24 cellular contexts compared by ENCODE assay signal in genomic region chr2:66318009-66318561, GRCh38.
"Had no signal": no experiment of that assay in that cellular context is flagged by ENCODE, and none has a peak within 500 bp of the region (broad histone marks: within the 10 kb centered on the region; RNA-seq: fewer than 3 reads in every experiment).

No MANE protein-coding gene starts in this region.

- H3K4me1 Mint-ChIP-seq: memory B cell; naive B cell; stimulated activated naive B cell treated with anti-CD40 and anti-IgM and Interleukin-4, amounts not matched to agents 10 μg/mL and 1 μg/mL and 100 μg/mL, for 72 hours; stimulated activated naive CD8-positive, alpha-beta T cell treated with anti-CD3 and anti-CD28 coated beads, Interleukin-15, amount 100 ng/mL, for 72 hours had no signal

- H3K27ac ChIP-seq: epithelial cell of prostate, esophagus muscularis mucosa, gastroesophageal sphincter, left ventricle myocardium inferior, lower lobe of right lung, ovary, right atrium auricular region, sigmoid colon, skin epidermis, testis, tibial nerve had no signal

- H3K9me3 Mint-ChIP-seq: dendritic cell treated with granulocyte-macrophage colony-stimulating factor and Interleukin-4, amounts not matched to agents 40 ng/mL and 50 ng/mL, for 4 days; memory B cell had no signal

- H3K27ac Mint-ChIP-seq: dendritic cell treated with granulocyte-macrophage colony-stimulating factor and Interleukin-4, amounts not matched to agents 40 ng/mL and 50 ng/mL, for 4 days; effector memory CD8-positive, alpha-beta T cell; memory B cell; nephron; stimulated activated naive B cell treated with anti-CD40 and anti-IgM and Interleukin-4, amounts not matched to agents 10 μg/mL and 1 μg/mL and 100 μg/mL, for 72 hours had no signal

- H3K36me3 Mint-ChIP-seq: memory B cell; naive B cell; stimulated activated naive B cell treated with anti-CD40 and anti-IgM and Interleukin-4, amounts not matched to agents 10 μg/mL and 1 μg/mL and 100 μg/mL, for 72 hours had no signal

- H3K9me3 ChIP-seq: gastroesophageal sphincter, lower lobe of right lung, ovary, sigmoid colon, testis had no signal

- ATAC-seq: effector memory CD8-positive, alpha-beta T cell; gastroesophageal sphincter; left cardiac atrium; lower lobe of right lung; stimulated activated naive B cell treated with anti-CD40 and anti-IgM and Interleukin-4, amounts not matched to agents 10 μg/mL and 1 μg/mL and 100 μg/mL, for 72 hours; stimulated activated naive CD8-positive, alpha-beta T cell treated with anti-CD3 and anti-CD28 coated beads, Interleukin-15, amount 100 ng/mL, for 72 hours had no signal

- H3K4me1 ChIP-seq: esophagus muscularis mucosa, gastroesophageal sphincter, left ventricle myocardium inferior, lower lobe of right lung, right atrium auricular region, sigmoid colon, testis, tibial nerve had no signal

- FAIRE-seq: colon, kidney had no signal

- H3K4me3 Mint-ChIP-seq: dendritic cell treated with granulocyte-macrophage colony-stimulating factor and Interleukin-4, amounts not matched to agents 40 ng/mL and 50 ng/mL, for 4 days; effector memory CD8-positive, alpha-beta T cell; memory B cell; naive B cell; nephron; stimulated activated naive B cell treated with anti-CD40 and anti-IgM and Interleukin-4, amounts not matched to agents 10 μg/mL and 1 μg/mL and 100 μg/mL, for 72 hours; stimulated activated naive CD8-positive, alpha-beta T cell treated with anti-CD3 and anti-CD28 coated beads, Interleukin-15, amount 100 ng/mL, for 72 hours had no signal

- DNase-seq: effector memory CD8-positive, alpha-beta T cell; kidney; left cardiac atrium; left ventricle myocardium inferior; lower lobe of right lung; naive B cell; nucleus accumbens; ovary; sigmoid colon; stimulated activated CD4-positive, alpha-beta T cell treated with anti-CD3 and anti-CD28 coated beads, Interleukin-2, amount 100 ng/mL, for 24 hours; stimulated activated CD4-positive, alpha-beta T cell treated with anti-CD3 and anti-CD28 coated beads, Interleukin-4, amount 100 ng/mL, for 4 hours; stimulated activated naive B cell treated with anti-CD40 and anti-IgM and Interleukin-4, amounts not matched to agents 10 μg/mL and 1 μg/mL and 100 μg/mL, for 72 hours; stimulated activated naive CD8-positive, alpha-beta T cell treated with anti-CD3 and anti-CD28 coated beads, Interleukin-15, amount 100 ng/mL, for 72 hours; testis had no signal

- H3K27me3 Mint-ChIP-seq: dendritic cell treated with granulocyte-macrophage colony-stimulating factor and Interleukin-4, amounts not matched to agents 40 ng/mL and 50 ng/mL, for 4 days; effector memory CD8-positive, alpha-beta T cell; memory B cell; stimulated activated naive B cell treated with anti-CD40 and anti-IgM and Interleukin-4, amounts not matched to agents 10 μg/mL and 1 μg/mL and 100 μg/mL, for 72 hours; stimulated activated naive CD8-positive, alpha-beta T cell treated with anti-CD3 and anti-CD28 coated beads, Interleukin-15, amount 100 ng/mL, for 72 hours had no signal

- H3K27me3 ChIP-seq: esophagus muscularis mucosa, gastroesophageal sphincter, ovary, right atrium auricular region, sigmoid colon, testis, tibial nerve had no signal
